In genomic region chr16:46884513-46885293, GRCh38 we compare ENCODE assay signal across 8 cellular contexts. TPM values are rescaled to one million over a fixed set of nuclear protein-coding genes. Genes with fewer than 3 reads are reported as not detected.
DNase-seq lines count a peak whose midpoint lies in the region; ATAC-seq and TF ChIP-seq lines count a peak whose summit lies in the region.

No MANE protein-coding gene starts in this region.

- H3K9me3 ChIP-seq in SJCRH30 (replicated peaks) = no peaks in the 10 kb centered on the region
- H3K9me3 ChIP-seq in lower lobe of right lung = no peaks in the 10 kb centered on the region
- no peaks in the 10 kb centered on the region for H3K9me3 ChIP-seq in subcutaneous abdominal adipose tissue (ENCODE audit: control insufficient read depth in 5 of 5, low read length in 5 of 5)

- H3K4me3 ChIP-seq in SJCRH30 (peak overlapping the region; percentile 83), choroid plexus epithelial cell (ENCODE audit: low read depth, low read length) (peak overlapping the region; percentile 87), lower lobe of right lung (peak overlapping the region; percentile 93), subcutaneous abdominal adipose tissue (ENCODE audit: low read depth in 1 of 5, low read length in 5 of 5) (peak overlapping the region; percentile 62 to 96 (median 92))

- intact Hi-C loops in lower lobe of right lung (cut with DNase I) = no loop called here

- ATAC-seq in GM18502 (IDR thresholded peaks at IDR 0.05; ENCODE audit: poor library complexity, unreplicated experiment) = peak; percentile 14
- peak; percentile 9 for ATAC-seq in HG02642 (IDR thresholded peaks at IDR 0.05; ENCODE audit: poor library complexity, unreplicated experiment)
- ATAC-seq in lower lobe of right lung = peak; percentile 6 to 18
- ATAC-seq in GM19397 (IDR thresholded peaks at IDR 0.05; ENCODE audit: unreplicated experiment) = no peak

- no peaks in the 10 kb centered on the region for H3K36me3 ChIP-seq in SJCRH30
- H3K36me3 ChIP-seq in lower lobe of right lung = no peaks in the 10 kb centered on the region
- no peaks in the 10 kb centered on the region for H3K36me3 ChIP-seq in subcutaneous abdominal adipose tissue (ENCODE audit: control insufficient read depth in 5 of 5, insufficient read depth in 5 of 5, low read length in 5 of 5)

- peak overlapping the region in 4 of 5 donors; percentile 75 to 81 (median 79) for H3K9ac ChIP-seq in subcutaneous abdominal adipose tissue (ENCODE audit: low read length in 5 of 5)

- no peak overlapping the region for H3K27ac ChIP-seq in SJCRH30
- H3K27ac ChIP-seq in lower lobe of right lung = no peak overlapping the region
- H3K27ac ChIP-seq in subcutaneous abdominal adipose tissue (ENCODE audit: low read depth, low read length) = peak overlapping the region; percentile 94

- H3K27me3 ChIP-seq in SJCRH30 (no peaks in the 10 kb centered on the region), lower lobe of right lung (ENCODE audit: low read depth) (no peaks in the 10 kb centered on the region), subcutaneous abdominal adipose tissue (ENCODE audit: control insufficient read depth in 5 of 5, insufficient read depth in 4 of 5, low read length in 5 of 5) (no peaks in the 10 kb centered on the region)

- H3K4me1 ChIP-seq in SJCRH30 = peaks cover 13% of the 10 kb centered on the region
- peaks cover 6% of the 10 kb centered on the region for H3K4me1 ChIP-seq in lower lobe of right lung
- H3K4me1 ChIP-seq in subcutaneous abdominal adipose tissue (ENCODE audit: control insufficient read depth in 5 of 5, insufficient read depth in 5 of 5, low read length in 5 of 5) = peaks cover 0 to 69% (median 57%) of the 10 kb centered on the region in 5 donors

- DNase-seq in SJCRH30 = peak in 1 of 2 experiments; percentile 25
- peak; percentile 27 for DNase-seq in choroid plexus epithelial cell (ENCODE audit: low read depth)
- no peak for DNase-seq in lower lobe of right lung
- DNase-seq in mucosa of gallbladder (ENCODE audit: low spot score) = no peak

- no peak for TF ChIP-seq CTCF in choroid plexus epithelial cell (conservative IDR thresholded peaks at IDR 0.05; ENCODE audit: low read depth, low read length)
- no peak for TF ChIP-seq CTCF in lower lobe of right lung (IDR thresholded peaks at IDR 0.05)

RNA-seq across cellular contexts. Expression of gene GPT2, which starts 0.5 kb away (rescaled TPM):
- total RNA-seq in SJCRH30 (2014; rRNA removed; shearing (Covaris generic)) = 14.9 and 17.2 TPM in 2 replicates
- 4.8 TPM for total RNA-seq in lower lobe of right lung
- total RNA-seq in mucosa of gallbladder = 44.7 TPM

RNA-seq across cellular contexts. Expression of gene C16orf87, which starts 53.7 kb away (rescaled TPM):
- 24.3 and 32.5 TPM in 2 replicates for total RNA-seq in SJCRH30 (2014; rRNA removed; shearing (Covaris generic))
- total RNA-seq in lower lobe of right lung (5.8 TPM), mucosa of gallbladder (8.3 TPM)
